In genomic region chr4:71186257-71186565, GRCh38 we compare ENCODE assay signal across 8 cellular contexts.
DNase-seq lines count a peak whose midpoint lies in the region; ATAC-seq and TF ChIP-seq lines count a peak whose summit lies in the region.

No MANE protein-coding gene starts in this region.

- ATAC-seq in heart left ventricle (no peak), Right ventricle myocardium superior (ENCODE audit: poor library complexity) (no peak), aorta (ENCODE audit: low FRiP score) (no peak), HG03039 (IDR thresholded peaks at IDR 0.05; ENCODE audit: unreplicated experiment) (no peak)

- TF ChIP-seq POLR2A in heart left ventricle (IDR thresholded peaks at IDR 0.05): peak in 1 of 2 donors; percentile 49

- peak overlapping the region; percentile 51 to 90 (median 76) for H3K4me3 ChIP-seq in heart left ventricle
- peak overlapping the region; percentile 37 for H3K4me3 ChIP-seq in choroid plexus epithelial cell (ENCODE audit: low read depth, low read length)
- peak overlapping the region; percentile 63 to 88 for H3K4me3 ChIP-seq in muscle layer of duodenum (ENCODE audit: low read depth in 1 of 2, low read length in 2 of 2)
- H3K4me3 ChIP-seq in aorta (ENCODE audit: low read length in 2 of 2): peak overlapping the region; percentile 45 to 78

- DNase-seq in heart left ventricle (no peak), Right ventricle myocardium superior (no peak), choroid plexus epithelial cell (ENCODE audit: low read depth) (no peak), aorta (no peak), GM03348 (ENCODE audit: low spot score) (no peak), NCI-H748 (lab: John Stamatoyannopoulos, UW; ENCODE audit: unreplicated experiment) (no peak)

- H3K4me1 ChIP-seq in heart left ventricle (peaks cover 0 to 22% (median 7%) of the 10 kb centered on the region in 12 donors), muscle layer of duodenum (ENCODE audit: control insufficient read depth in 1 of 2, insufficient read depth in 2 of 2, low read length in 2 of 2) (peaks cover 6 to 11% of the 10 kb centered on the region in 2 donors), aorta (ENCODE audit: control insufficient read depth in 1 of 2, insufficient read depth in 2 of 2, low read length in 2 of 2) (no peaks in the 10 kb centered on the region)

- peak overlapping the region in 11 of 12 donors; percentile 73 to 95 (median 86) for H3K27ac ChIP-seq in heart left ventricle
- peak overlapping the region; percentile 19 for H3K27ac ChIP-seq in muscle layer of duodenum (ENCODE audit: low read length)
- no peak overlapping the region for H3K27ac ChIP-seq in aorta (ENCODE audit: low read depth in 1 of 2, low read length in 2 of 2)

- no peak for TF ChIP-seq CTCF in heart left ventricle (IDR thresholded peaks at IDR 0.05)
- no peak for TF ChIP-seq CTCF in choroid plexus epithelial cell (conservative IDR thresholded peaks at IDR 0.05; ENCODE audit: low read depth, low read length)

- H3K9me3 ChIP-seq in heart left ventricle (no peaks in the 10 kb centered on the region), muscle layer of duodenum (ENCODE audit: control insufficient read depth in 1 of 2, low read length in 2 of 2) (no peaks in the 10 kb centered on the region), aorta (ENCODE audit: control insufficient read depth, low read length) (no peaks in the 10 kb centered on the region)

- H3K36me3 ChIP-seq in heart left ventricle (no peaks in the 10 kb centered on the region), muscle layer of duodenum (ENCODE audit: control insufficient read depth in 1 of 2, insufficient read depth in 2 of 2, low read length in 2 of 2) (no peaks in the 10 kb centered on the region), aorta (ENCODE audit: control insufficient read depth in 1 of 2, insufficient read depth in 2 of 2, low read length in 1 of 2) (no peaks in the 10 kb centered on the region)

- intact Hi-C loops in heart left ventricle (cut with DNase I): loop anchor here in 9 of 10 donors (1.0 to 10.0 kb wide), 11 partner anchors 41 to 531 kb away; no protein-coding TSS in a partner anchor
- intact Hi-C loops in Right ventricle myocardium superior (cut with DNase I): no loop called here
- intact Hi-C loops in aorta (cut with DNase I): loop anchor here (5.0 kb wide), 3 partner anchors 46 to 526 kb away; no protein-coding TSS in a partner anchor

- WGBS in heart left ventricle, 4 donors: 1 to 5% (median 3%) methylated on average over 5 to 11 of the region's 11 CpGs
- 1% methylated on average over 7 to 11 of the region's 11 CpGs for WGBS in aorta, 2 donors

- H3K27me3 ChIP-seq in heart left ventricle (peaks cover 0 to 37% (median 0%) of the 10 kb centered on the region in 9 donors), muscle layer of duodenum (ENCODE audit: low read depth, low read length) (no peaks in the 10 kb centered on the region), aorta (ENCODE audit: control insufficient read depth in 1 of 2, insufficient read depth in 2 of 2, low read length in 1 of 2) (no peaks in the 10 kb centered on the region)

Comparison
In these comparisons a context has a peak if more than half of its experiments do, and no peak if none do; other contexts are left out.
1. H3K27ac ChIP-seq: peak in heart left ventricle (11 of 12) and muscle layer of duodenum (single experiment); none in aorta (0 of 2).
2. Peak in every context shown above with its lines, with median percentiles within 50 percentile points of each other: H3K4me3 ChIP-seq.